11 cellular contexts compared by ENCODE assay signal in genomic region chr2:61862085-61862484, GRCh38.
"Had no signal": no experiment of that assay in that cellular context is flagged by ENCODE, and none has a peak within 500 bp of the region (broad histone marks: within the 10 kb centered on the region; RNA-seq: fewer than 3 reads in every experiment).

No MANE protein-coding gene starts in this region.

- H3K27ac ChIP-seq: GM23248 had no signal

- H3K4me1 ChIP-seq: HAP-1 had no signal

- ATAC-seq: GM23338, HCT116 had no signal

- H3K4me2 ChIP-seq: GM23338 had no signal

- H3K9ac ChIP-seq: GM23248 had no signal

- H2AFZ ChIP-seq: GM23248, GM23338 had no signal

- H3K4me3 ChIP-seq: GM23248, GM23338, HAP-1 had no signal

- H3K9me3 ChIP-seq: HAP-1 had no signal

- FAIRE-seq: H1, H54 had no signal

- DNase-seq: GM23248, GOT3, H7, H9, HCEC 1CT, HFFc6 had no signal
